Comparison of ENCODE assay signal across 1 cellular context in the genomic region with DNA sequence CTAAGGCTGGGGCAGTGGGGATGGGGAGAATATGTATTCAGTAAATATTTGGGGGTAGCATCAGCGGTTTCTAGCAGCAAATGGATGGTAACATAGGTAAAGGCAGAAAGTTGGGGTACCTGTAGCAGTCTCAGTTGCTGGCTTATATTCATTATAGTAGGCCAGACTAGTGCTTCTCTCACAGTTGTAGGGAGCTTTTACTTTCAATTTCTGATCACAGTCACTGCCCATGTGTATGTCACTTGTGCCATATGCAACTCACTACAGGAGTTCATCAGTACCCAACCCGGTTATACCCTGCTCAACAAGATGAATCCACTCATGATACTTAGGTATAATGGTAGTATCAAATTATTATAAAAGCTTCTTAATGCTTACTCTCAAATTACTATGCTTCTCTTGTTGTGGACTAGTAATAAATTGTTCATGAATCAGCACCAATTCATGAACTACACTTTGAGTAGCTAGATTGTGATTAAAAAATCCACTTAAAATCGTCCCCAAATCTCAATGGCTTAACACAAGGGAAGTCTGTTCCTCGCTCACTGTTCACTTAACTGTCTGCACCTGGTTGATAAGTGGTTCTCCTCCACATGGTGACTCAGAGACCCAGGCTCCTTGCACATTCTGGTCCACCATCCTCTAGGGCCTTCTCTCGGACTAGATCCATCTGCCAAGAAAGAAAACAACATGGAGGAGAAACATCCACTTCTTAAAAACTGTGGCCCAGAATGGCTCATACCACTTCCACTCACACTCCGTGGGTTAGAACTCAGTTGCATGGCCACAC.
TF ChIP-seq lines count a peak whose summit lies in the region.

No MANE protein-coding gene starts in this region.

TF ChIP-seq in HepG2, 621 proteins besides CTCF, POLR2A, EP300 and RAD21 (continued from another document):
- TF ChIP-seq, protein P1, sequence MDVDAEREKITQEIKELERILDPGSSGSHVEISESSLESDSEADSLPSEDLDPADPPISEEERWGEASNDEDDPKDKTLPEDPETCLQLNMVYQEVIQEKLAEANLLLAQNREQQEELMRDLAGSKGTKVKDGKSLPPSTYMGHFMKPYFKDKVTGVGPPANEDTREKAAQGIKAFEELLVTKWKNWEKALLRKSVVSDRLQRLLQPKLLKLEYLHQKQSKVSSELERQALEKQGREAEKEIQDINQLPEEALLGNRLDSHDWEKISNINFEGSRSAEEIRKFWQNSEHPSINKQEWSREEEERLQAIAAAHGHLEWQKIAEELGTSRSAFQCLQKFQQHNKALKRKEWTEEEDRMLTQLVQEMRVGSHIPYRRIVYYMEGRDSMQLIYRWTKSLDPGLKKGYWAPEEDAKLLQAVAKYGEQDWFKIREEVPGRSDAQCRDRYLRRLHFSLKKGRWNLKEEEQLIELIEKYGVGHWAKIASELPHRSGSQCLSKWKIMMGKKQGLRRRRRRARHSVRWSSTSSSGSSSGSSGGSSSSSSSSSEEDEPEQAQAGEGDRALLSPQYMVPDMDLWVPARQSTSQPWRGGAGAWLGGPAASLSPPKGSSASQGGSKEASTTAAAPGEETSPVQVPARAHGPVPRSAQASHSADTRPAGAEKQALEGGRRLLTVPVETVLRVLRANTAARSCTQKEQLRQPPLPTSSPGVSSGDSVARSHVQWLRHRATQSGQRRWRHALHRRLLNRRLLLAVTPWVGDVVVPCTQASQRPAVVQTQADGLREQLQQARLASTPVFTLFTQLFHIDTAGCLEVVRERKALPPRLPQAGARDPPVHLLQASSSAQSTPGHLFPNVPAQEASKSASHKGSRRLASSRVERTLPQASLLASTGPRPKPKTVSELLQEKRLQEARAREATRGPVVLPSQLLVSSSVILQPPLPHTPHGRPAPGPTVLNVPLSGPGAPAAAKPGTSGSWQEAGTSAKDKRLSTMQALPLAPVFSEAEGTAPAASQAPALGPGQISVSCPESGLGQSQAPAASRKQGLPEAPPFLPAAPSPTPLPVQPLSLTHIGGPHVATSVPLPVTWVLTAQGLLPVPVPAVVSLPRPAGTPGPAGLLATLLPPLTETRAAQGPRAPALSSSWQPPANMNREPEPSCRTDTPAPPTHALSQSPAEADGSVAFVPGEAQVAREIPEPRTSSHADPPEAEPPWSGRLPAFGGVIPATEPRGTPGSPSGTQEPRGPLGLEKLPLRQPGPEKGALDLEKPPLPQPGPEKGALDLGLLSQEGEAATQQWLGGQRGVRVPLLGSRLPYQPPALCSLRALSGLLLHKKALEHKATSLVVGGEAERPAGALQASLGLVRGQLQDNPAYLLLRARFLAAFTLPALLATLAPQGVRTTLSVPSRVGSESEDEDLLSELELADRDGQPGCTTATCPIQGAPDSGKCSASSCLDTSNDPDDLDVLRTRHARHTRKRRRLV (CRISPR knock-in tag; IDR thresholded peaks at IDR 0.05): no peak
- TF ChIP-seq, protein P2, sequence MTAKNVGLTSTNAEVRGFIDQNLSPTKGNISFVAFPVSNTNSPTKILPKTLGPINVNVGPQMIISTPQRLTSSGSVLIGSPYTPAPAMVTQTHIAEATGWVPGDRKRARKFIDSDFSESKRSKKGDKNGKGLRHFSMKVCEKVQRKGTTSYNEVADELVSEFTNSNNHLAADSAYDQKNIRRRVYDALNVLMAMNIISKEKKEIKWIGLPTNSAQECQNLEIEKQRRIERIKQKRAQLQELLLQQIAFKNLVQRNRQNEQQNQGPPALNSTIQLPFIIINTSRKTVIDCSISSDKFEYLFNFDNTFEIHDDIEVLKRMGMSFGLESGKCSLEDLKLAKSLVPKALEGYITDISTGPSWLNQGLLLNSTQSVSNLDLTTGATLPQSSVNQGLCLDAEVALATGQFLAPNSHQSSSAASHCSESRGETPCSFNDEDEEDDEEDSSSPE (CRISPR knock-in tag; IDR thresholded peaks at IDR 0.05): no peak
- TF ChIP-seq ZNF30 (CRISPR knock-in tag; IDR thresholded peaks at IDR 0.05) (no peak), ZNF678 (CRISPR knock-in tag; IDR thresholded peaks at IDR 0.05) (no peak), RFXANK (CRISPR knock-in tag; IDR thresholded peaks at IDR 0.05) (no peak), ZNF747 (CRISPR knock-in tag; IDR thresholded peaks at IDR 0.05; ENCODE audit: borderline replicate concordance) (no peak), ZMAT3 (CRISPR knock-in tag; conservative IDR thresholded peaks at IDR 0.05) (no peak), ZNF530 (CRISPR knock-in tag; IDR thresholded peaks at IDR 0.05; ENCODE audit: low read depth) (no peak), ZNF333 (CRISPR knock-in tag; IDR thresholded peaks at IDR 0.05; ENCODE audit: borderline replicate concordance) (no peak), SKI (IDR thresholded peaks at IDR 0.05; ENCODE audit: partially characterized antibody) (no peak), RFXAP (CRISPR knock-in tag; IDR thresholded peaks at IDR 0.05; ENCODE audit: borderline replicate concordance) (no peak)
TF ChIP-seq in HepG2: peak in this region for 0.
